Comparison of ENCODE assay signal across 1 cellular context in genomic region chr12:122526683-122527477, GRCh38.
A peak's percentile ranks its signal among the peaks of the same experiment; 100 is the strongest.
TF ChIP-seq lines count a peak whose summit lies in the region.

KNTC1 (plus strand) TSS chr12:122527249; CDS start chr12:122530064, 2,815 bp downstream.
RSRC2 (minus strand) TSS chr12:122526936; CDS start chr12:122526853, 83 bp downstream.

TF ChIP-seq in HepG2, 621 proteins besides CTCF, POLR2A, EP300 and RAD21 (continued from another document and continues in another):
- TF ChIP-seq ZNF574 (CRISPR knock-in tag; IDR thresholded peaks at IDR 0.05) (peak; percentile 81; the same call in 1 of the 2 replicates), SALL2 (CRISPR knock-in tag; IDR thresholded peaks at IDR 0.05) (peak; percentile 86; the same call in 1 of the 2 replicates), ZNF614 (CRISPR knock-in tag; IDR thresholded peaks at IDR 0.05; ENCODE audit: borderline replicate concordance) (peak; percentile 94), PAXIP1 (CRISPR knock-in tag; conservative IDR thresholded peaks at IDR 0.05) (peak; percentile 46), DNMT3B (CRISPR knock-in tag; conservative IDR thresholded peaks at IDR 0.05) (peak; percentile 71; the same call in 1 of the 2 replicates), ATF4 (CRISPR knock-in tag; IDR thresholded peaks at IDR 0.05) (peak in 1 of 2 experiments; percentile 61; a peak in 1 of 4 replicates), HNF1B (CRISPR knock-in tag; IDR thresholded peaks at IDR 0.05) (peak; percentile 62), ZNF563 (CRISPR knock-in tag; IDR thresholded peaks at IDR 0.05) (no peak; the same call in none of the 2 replicates), ZBTB46 (CRISPR knock-in tag; IDR thresholded peaks at IDR 0.05; ENCODE audit: borderline replicate concordance) (no peak), AGO2 (optimal IDR thresholded peaks at IDR 0.05; ENCODE audit: low read depth, low read length) (peak; percentile 55), ZNF615 (CRISPR knock-in tag; IDR thresholded peaks at IDR 0.05; ENCODE audit: borderline replicate concordance) (peak; percentile 96), HDAC1 (CRISPR knock-in tag; IDR thresholded peaks at IDR 0.05) (peak; percentile 88), ZBED4 (CRISPR knock-in tag; IDR thresholded peaks at IDR 0.05; ENCODE audit: borderline replicate concordance) (peak; percentile 39), WIZ (CRISPR knock-in tag; IDR thresholded peaks at IDR 0.05) (no peak), ZNF546 (CRISPR knock-in tag; conservative IDR thresholded peaks at IDR 0.05) (peak; percentile 66; the same call in 1 of the 2 replicates), ZNF598 (CRISPR knock-in tag; IDR thresholded peaks at IDR 0.05; ENCODE audit: borderline replicate concordance) (peak; percentile 49; the same call in 1 of the 2 replicates), ZKSCAN5 (CRISPR knock-in tag; IDR thresholded peaks at IDR 0.05) (no peak), SP140L (CRISPR knock-in tag; IDR thresholded peaks at IDR 0.05; ENCODE audit: borderline replicate concordance) (peak; percentile 72; the same call in 1 of the 2 replicates), POLR2G (IDR thresholded peaks at IDR 0.05; ENCODE audit: low read depth, low read length) (peak; percentile 99), FOXO4 (CRISPR knock-in tag; conservative IDR thresholded peaks at IDR 0.05) (no peak), AFF4 (CRISPR knock-in tag; IDR thresholded peaks at IDR 0.05) (no peak), PHF21A (CRISPR knock-in tag; IDR thresholded peaks at IDR 0.05) (peak; percentile 66; the same call in 1 of the 2 replicates), ZFYVE20 (CRISPR knock-in tag; IDR thresholded peaks at IDR 0.05; ENCODE audit: borderline replicate concordance, low read depth) (no peak), ZNF777 (CRISPR knock-in tag; IDR thresholded peaks at IDR 0.05) (no peak), FLYWCH1 (CRISPR knock-in tag; IDR thresholded peaks at IDR 0.05) (0 out of 2 replicates have a peak, but pooled peaks have one; percentile 43), ZNF7 (CRISPR knock-in tag; IDR thresholded peaks at IDR 0.05) (no peak), HIVEP1 (CRISPR knock-in tag; IDR thresholded peaks at IDR 0.05) (peak; percentile 46; the same call in 1 of the 2 replicates), MIXL1 (CRISPR knock-in tag; IDR thresholded peaks at IDR 0.05) (peak; percentile 31; the same call in 1 of the 2 replicates), MAF1 (CRISPR knock-in tag; IDR thresholded peaks at IDR 0.05; ENCODE audit: borderline replicate concordance) (no peak), FOXK1 (CRISPR knock-in tag; IDR thresholded peaks at IDR 0.05; ENCODE audit: borderline replicate concordance, low read depth) (peak; percentile 16; the same call in 1 of the 2 replicates), GABPB1 (CRISPR knock-in tag; IDR thresholded peaks at IDR 0.05) (peak; percentile 85), ZNF766 (CRISPR knock-in tag; IDR thresholded peaks at IDR 0.05; ENCODE audit: borderline replicate concordance) (no peak), ATRX (CRISPR knock-in tag; IDR thresholded peaks at IDR 0.05; ENCODE audit: borderline replicate concordance) (no peak), EED (CRISPR knock-in tag; IDR thresholded peaks at IDR 0.05) (no peak), ARNTL (CRISPR knock-in tag; IDR thresholded peaks at IDR 0.05) (no peak), BHLHE40 (IDR thresholded peaks at IDR 0.05; ENCODE audit: low read length) (no peak), FOXC1 (CRISPR knock-in tag; IDR thresholded peaks at IDR 0.05; ENCODE audit: borderline replicate concordance) (peak; percentile 84; the same call in 1 of the 2 replicates), CERS6 (CRISPR knock-in tag; IDR thresholded peaks at IDR 0.05) (no peak), ZNF746 (CRISPR knock-in tag; IDR thresholded peaks at IDR 0.05) (no peak)
